12 cellular contexts compared by ENCODE assay signal in the genomic region with DNA sequence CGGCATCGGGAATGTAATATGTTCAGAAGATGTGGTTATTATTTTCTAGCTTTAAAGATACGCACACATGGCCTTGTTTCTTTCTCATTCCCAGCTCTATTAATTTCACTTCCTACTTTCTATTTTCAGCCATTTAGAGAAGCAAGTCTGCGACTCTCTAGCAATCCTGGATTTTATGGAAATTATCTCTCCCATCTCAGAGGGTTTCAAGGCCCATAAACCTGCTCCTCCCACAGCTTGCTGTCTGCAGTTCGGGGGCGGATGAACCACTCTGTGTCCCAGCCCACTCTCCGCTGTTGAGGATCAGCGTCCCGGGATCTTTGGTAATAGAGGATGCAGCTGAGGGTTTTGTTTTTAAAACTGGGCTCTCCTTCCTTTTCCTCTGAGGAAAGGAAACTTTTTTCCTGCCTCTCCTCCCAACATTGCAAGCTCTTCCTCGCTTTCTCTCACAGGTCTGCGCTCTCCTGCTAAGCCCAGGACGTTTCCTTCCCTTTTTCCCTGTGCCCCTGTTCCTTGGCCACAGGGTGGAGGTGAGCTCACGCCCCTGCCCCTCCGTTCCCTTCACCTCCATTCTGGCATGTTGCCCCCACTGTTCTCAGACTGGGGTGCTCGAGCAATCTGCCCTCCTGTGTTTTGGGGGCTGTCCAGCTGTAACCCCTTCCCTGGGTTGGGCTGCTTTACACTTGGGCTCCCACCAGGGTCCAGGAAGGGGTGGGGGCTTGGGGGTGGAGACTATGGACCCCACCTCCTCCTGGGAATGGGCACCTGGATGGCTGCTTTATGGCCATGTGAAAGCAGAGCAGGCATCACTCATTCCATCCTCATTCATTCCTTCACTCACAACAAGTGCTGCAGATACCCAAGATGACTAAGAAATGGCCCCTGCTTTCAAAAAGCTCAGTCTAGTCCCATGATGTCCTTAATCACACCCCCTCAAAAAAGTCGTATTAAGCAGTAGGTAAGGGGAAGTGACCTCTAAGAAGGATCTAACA. TPM values are rescaled to one million over a fixed set of nuclear protein-coding genes. Genes with fewer than 3 reads are reported as not detected.
DNase-seq lines count a peak whose midpoint lies in the region; ATAC-seq and TF ChIP-seq lines count a peak whose summit lies in the region.
"Had no signal": no experiment of that assay in that cellular context is flagged by ENCODE, and none has a peak within 500 bp of the region (broad histone marks: within the 10 kb centered on the region; RNA-seq: fewer than 3 reads in every experiment).

No MANE protein-coding gene starts in this region.

- dilution Hi-C loops in IMR-90 (cut with HindIII; ENCODE audit: low sequenced_read_pairs, unreplicated experiment): no loop called here

- peaks cover 11% of the 10 kb centered on the region for H3K27me3 Mint-ChIP-seq in endodermal cell (ENCODE audit: insufficient read depth)

- no peak for ATAC-seq in IMR-90 (ENCODE audit: low read depth)
- no peak for ATAC-seq in aorta (ENCODE audit: low FRiP score)
- no peak for ATAC-seq in SK-N-SH treated with all-trans-retinoic acid at 6 μM for 48 hours
- no peak for ATAC-seq in GM21423 (IDR thresholded peaks at IDR 0.05; ENCODE audit: unreplicated experiment)

- H3K4me3 ChIP-seq in IMR-90 (ENCODE audit: insufficient read depth, low read depth, low read length) (no peak overlapping the region), endodermal cell (ENCODE audit: low read length) (no peak overlapping the region), osteoblast (ENCODE audit: insufficient read depth, low read length) (peak overlapping the region; percentile 53), aorta (ENCODE audit: low read length in 2 of 2) (no peak overlapping the region)

- H2BK15ac ChIP-seq in IMR-90 (ENCODE audit: low read depth, low read length): no peak overlapping the region

- H4K20me1 ChIP-seq in IMR-90 (ENCODE audit: insufficient read depth, low read length): no peaks in the 10 kb centered on the region
- H4K20me1 ChIP-seq in osteoblast (ENCODE audit: insufficient read depth, low read length): no peaks in the 10 kb centered on the region

- no peak overlapping the region for H2BK120ac ChIP-seq in IMR-90 (ENCODE audit: low read depth, low read length)

- H3K56ac ChIP-seq in IMR-90 (ENCODE audit: extremely low read depth, insufficient read depth, low read length): no peak overlapping the region

- no peak overlapping the region for H2BK20ac ChIP-seq in IMR-90 (ENCODE audit: low read depth, low read length)

- TF ChIP-seq RAD21 in IMR-90 (IDR thresholded peaks at IDR 0.05; ENCODE audit: low read length): no peak

- H2AK5ac ChIP-seq in IMR-90 (ENCODE audit: low read depth, low read length): no peak overlapping the region

- intact Hi-C loops in IMR-90 (cut with micrococcal nuclease) (no loop called here), aorta (cut with DNase I) (no loop called here)

- TF ChIP-seq CTCF in IMR-90 (conservative IDR thresholded peaks at IDR 0.05; ENCODE audit: low read depth, low read length): no peak
- TF ChIP-seq CTCF in endodermal cell (conservative IDR thresholded peaks at IDR 0.05): peak; percentile 48
- TF ChIP-seq CTCF in osteoblast (IDR thresholded peaks at IDR 0.05; ENCODE audit: extremely low read depth, low read depth, low read length): no peak

- no peak overlapping the region for H4K8ac ChIP-seq in IMR-90 (ENCODE audit: low read depth in 2 of 2, low read length in 2 of 2)

- H2AFZ ChIP-seq in IMR-90 (replicated peaks; ENCODE audit: low read length, poor library complexity) (no peak overlapping the region), osteoblast (ENCODE audit: low read length) (peak overlapping the region; percentile 85)

- H3K27me3 ChIP-seq in IMR-90 (ENCODE audit: control insufficient read depth, insufficient read depth, low read length): peaks cover 34% of the 10 kb centered on the region
- no peaks in the 10 kb centered on the region for H3K27me3 ChIP-seq in endodermal cell (ENCODE audit: control insufficient read depth, insufficient read depth, low read length, poor library complexity, severe bottlenecking)
- peaks cover 16% of the 10 kb centered on the region for H3K27me3 ChIP-seq in osteoblast (ENCODE audit: insufficient read depth, low read length)
- no peaks in the 10 kb centered on the region for H3K27me3 ChIP-seq in aorta (ENCODE audit: control insufficient read depth in 1 of 2, insufficient read depth in 2 of 2, low read length in 1 of 2)

- WGBS in IMR-90 (ENCODE audit: extremely low coverage in 2 of 2, insufficient read length in 1 of 2), 2 experiments: no CpG with 5 or more reads among the region's 16 CpGs
- WGBS in endodermal cell (ENCODE audit: insufficient coverage in 1 of 2, insufficient read length in 1 of 2), 2 experiments: 63 to 71% methylated on average over 10 to 16 of the region's 16 CpGs
- WGBS in aorta, 2 donors: 31 to 33% methylated on average over 16 of the region's 16 CpGs

- H3K23ac ChIP-seq in IMR-90 (ENCODE audit: low read depth, low read length): no peak overlapping the region

- no peak overlapping the region for H3K14ac ChIP-seq in IMR-90 (replicated peaks; ENCODE audit: low read depth, low read length)

- BruUV-seq in IMR-90 (replicated peaks; lab: Mats Ljungman, UMichigan): no TSS peak

- H3K9me3 ChIP-seq in IMR-90 (ENCODE audit: control insufficient read depth, insufficient read depth, low read length): no peaks in the 10 kb centered on the region
- peaks cover 5% of the 10 kb centered on the region for H3K9me3 ChIP-seq in endodermal cell (ENCODE audit: control insufficient read depth, low read length)
- no peaks in the 10 kb centered on the region for H3K9me3 ChIP-seq in osteoblast (ENCODE audit: low read depth, low read length)
- H3K9me3 ChIP-seq in aorta (ENCODE audit: control insufficient read depth, low read length): peaks cover 3% of the 10 kb centered on the region

- no peak overlapping the region for H4K91ac ChIP-seq in IMR-90 (ENCODE audit: insufficient read depth, low read depth, low read length)

- H3K4me1 Mint-ChIP-seq in endodermal cell: peaks cover 16% of the 10 kb centered on the region

- no peak overlapping the region for H3K4me3 Mint-ChIP-seq in endodermal cell

- POLR2A ChIA-PET in IMR-90 (lab: Charles Lee; ENCODE audit: unreplicated experiment): no interaction called here

- H3K9me1 ChIP-seq in IMR-90 (ENCODE audit: insufficient read depth, low read length): no peaks in the 10 kb centered on the region

- TF ChIP-seq POLR2A in IMR-90 (IDR thresholded peaks at IDR 0.05; ENCODE audit: low read depth, low read length): no peak

- no peak overlapping the region for H2AK9ac ChIP-seq in IMR-90 (replicated peaks; ENCODE audit: low read depth, low read length, poor library complexity)

- H3K9me3 Mint-ChIP-seq in endodermal cell: no peaks in the 10 kb centered on the region
- H3K9me3 Mint-ChIP-seq: activated T-helper 2 cell treated with anti-CD3 and anti-CD28 coated beads, Interferon-gamma antibody, Interleukin-2, Interleukin-4, amounts not matched to agents 10 μg/mL and 5 μg/mL and 100 μg/mL, durations not matched to agents 14 hours and 24 hours and 36 hours had no signal

- H3K4me1 ChIP-seq in IMR-90 (ENCODE audit: control insufficient read depth, insufficient read depth, low read length) (no peaks in the 10 kb centered on the region), endodermal cell (ENCODE audit: control insufficient read depth, insufficient read depth, low read length) (peaks cover 3% of the 10 kb centered on the region), osteoblast (ENCODE audit: insufficient read depth, low read length) (peaks cover 3% of the 10 kb centered on the region), aorta (ENCODE audit: control insufficient read depth in 1 of 2, insufficient read depth in 2 of 2, low read length in 2 of 2) (no peaks in the 10 kb centered on the region)

- in situ Hi-C loops in IMR-90 (cut with MboI; ENCODE audit: low sequenced_read_pairs): no loop called here

- no peaks in the 10 kb centered on the region for H3K36me3 ChIP-seq in IMR-90 (ENCODE audit: control insufficient read depth, insufficient read depth, low read length)
- H3K36me3 ChIP-seq in endodermal cell (ENCODE audit: control insufficient read depth, insufficient read depth, low read length): no peaks in the 10 kb centered on the region
- H3K36me3 ChIP-seq in osteoblast (ENCODE audit: insufficient read depth, low read length): no peaks in the 10 kb centered on the region
- H3K36me3 ChIP-seq in aorta (ENCODE audit: control insufficient read depth in 1 of 2, insufficient read depth in 2 of 2, low read length in 1 of 2): no peaks in the 10 kb centered on the region

- H3K79me2 ChIP-seq in osteoblast (ENCODE audit: insufficient read depth, low read length): no peaks in the 10 kb centered on the region

- H4K5ac ChIP-seq in IMR-90 (ENCODE audit: low read depth, low read length): no peak overlapping the region

- no peaks in the 10 kb centered on the region for H3K79me1 ChIP-seq in IMR-90 (ENCODE audit: low read depth in 1 of 2, low read length in 2 of 2)

- no peak overlapping the region for H3K18ac ChIP-seq in IMR-90 (ENCODE audit: low read depth, low read length)

- DNase-seq in CD1c-positive myeloid dendritic cell (ENCODE audit: extremely low spot score): peak; percentile 70
- DNase-seq in IMR-90: no peak
- DNase-seq in endodermal cell: peak; percentile 63
- no peak for DNase-seq in osteoblast (ENCODE audit: insufficient read length, low spot score, missing footprints)
- DNase-seq in aorta: no peak
- DNase-seq in NCI-H1417 treated with DMSO at 0.1 percent for 48 hours (lab: John Stamatoyannopoulos, UW): no peak
- DNase-seq: DMS 273 treated with DMSO at 0.1 percent for 48 hours, NCI-H510A treated with DMSO at 0.1 percent for 48 hours, T-helper 9 cell had no signal

- H3K27ac Mint-ChIP-seq in endodermal cell: no peak overlapping the region
- H3K27ac Mint-ChIP-seq: activated T-helper 2 cell treated with anti-CD3 and anti-CD28 coated beads, Interferon-gamma antibody, Interleukin-2, Interleukin-4, amounts not matched to agents 10 μg/mL and 5 μg/mL and 100 μg/mL, durations not matched to agents 14 hours and 24 hours and 36 hours had no signal

- H3K9ac ChIP-seq in IMR-90 (ENCODE audit: low read depth, low read length): no peak overlapping the region
- H3K9ac ChIP-seq in endodermal cell (ENCODE audit: extremely low read depth, low read length, poor library complexity, severe bottlenecking): no peak overlapping the region

- H2BK5ac ChIP-seq in IMR-90 (ENCODE audit: low read depth, low read length, poor library complexity, severe bottlenecking): no peak overlapping the region

- H3K27ac ChIP-seq in IMR-90 (ENCODE audit: insufficient read depth, low read length) (no peak overlapping the region), endodermal cell (ENCODE audit: low read depth, low read length) (no peak overlapping the region), osteoblast (ENCODE audit: low read depth, low read length) (no peak overlapping the region), aorta (ENCODE audit: low read depth in 1 of 2, low read length in 2 of 2) (no peak overlapping the region)

- H3K4me2 ChIP-seq in IMR-90 (ENCODE audit: low read depth, low read length) (peak overlapping the region; percentile 29; the same call in 1 of the 2 replicates), osteoblast (ENCODE audit: insufficient read depth, low read length) (peak overlapping the region; percentile 70)

- H3K4ac ChIP-seq in IMR-90 (ENCODE audit: low read depth, low read length): no peak overlapping the region

- CTCF ChIA-PET in IMR-90 (lab: Yijun Ruan, JAX): no interaction called here

- no peaks in the 10 kb centered on the region for H3K36me3 Mint-ChIP-seq in endodermal cell (ENCODE audit: low read depth)

RNA-seq across cellular contexts. Expression of gene ZBTB9, which starts 54.9 kb away (rescaled TPM):
- 5.4 and 5.6 TPM in 2 replicates for total RNA-seq in IMR-90 (2012; rRNA removed)
- 4.7 and 5.9 TPM in 2 replicates for polyA plus RNA-seq in IMR-90 (2012; rRNA removed)
- polyA plus RNA-seq in IMR-90 (2012; cell fraction: cytosol; rRNA removed): 1.8 and 2.2 TPM in 2 replicates
- 17.5 TPM in 2 replicates for polyA plus RNA-seq in IMR-90 (2012; cell fraction: nucleus; rRNA removed; ENCODE audit: low replicate concordance)
- 10 to 100 TPM; 18.0 to 20.6 TPM for total RNA-seq in endodermal cell
- polyA plus RNA-seq in endodermal cell (2013, experiment 1 of 2): 14.1 TPM
- polyA plus RNA-seq in endodermal cell (2013, experiment 2 of 2): 12.5 TPM
- 4.1 and 4.7 TPM in 2 replicates for total RNA-seq in osteoblast
- 1 to 10 TPM; 3.0 to 4.2 TPM for total RNA-seq in aorta
- 1 to 10 TPM; 1.4 to 1.5 TPM for polyA plus RNA-seq in aorta

Comparison
In these comparisons a context has a peak if more than half of its experiments do, and no peak if none do; other contexts are left out.
1. DNase-seq: peak in CD1c-positive myeloid dendritic cell (single experiment) and endodermal cell (single experiment); none in IMR-90 (single experiment), osteoblast (single experiment), aorta (0 of 2) and NCI-H1417 treated with DMSO at 0.1 percent for 48 hours (single experiment).